8 cellular contexts compared by ENCODE assay signal in the genomic region with DNA sequence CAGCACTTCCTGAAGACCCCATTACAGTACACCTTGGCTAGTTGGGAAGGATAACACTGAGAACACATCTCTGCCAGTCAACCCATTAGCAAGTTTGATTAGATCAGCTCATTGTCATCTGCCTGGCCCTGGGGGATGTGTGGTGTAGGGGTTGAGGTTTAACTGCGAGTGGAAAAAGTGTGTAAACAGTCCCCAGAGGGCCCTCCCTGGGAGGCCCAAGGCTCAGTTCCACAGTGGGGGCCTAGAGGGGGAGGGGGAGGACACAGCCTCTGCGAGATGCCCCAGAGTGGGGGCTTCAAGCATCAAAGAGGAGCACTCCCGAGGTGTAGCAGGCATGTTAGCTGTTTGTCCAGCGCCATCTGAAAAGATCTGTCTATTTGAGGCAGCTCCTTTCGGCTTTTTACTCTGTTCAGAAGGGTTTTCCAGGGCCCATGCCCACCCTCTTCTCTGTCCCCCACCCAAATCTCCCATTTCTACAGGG. TPM values are rescaled to one million over a fixed set of nuclear protein-coding genes. Genes with fewer than 3 reads are reported as not detected.
A peak's percentile ranks its signal among the peaks of the same experiment; 100 is the strongest.
DNase-seq lines count a peak whose midpoint lies in the region; ATAC-seq, FAIRE-seq and TF ChIP-seq lines count a peak whose summit lies in the region.

No MANE protein-coding gene starts in this region.

- H3K79me2 ChIP-seq in DND-41 (ENCODE audit: insufficient read depth, low read length), result no peaks in the 10 kb centered on the region

- no peak for TF ChIP-seq CTCF in DND-41 (IDR thresholded peaks at IDR 0.05; ENCODE audit: borderline replicate concordance, extremely low read depth, low read length, poor library complexity, severe bottlenecking)

- no peaks in the 10 kb centered on the region for H3K9me3 ChIP-seq in DND-41 (ENCODE audit: insufficient read depth, low read length, severe bottlenecking)

- peak; percentile 62 for DNase-seq in DND-41
- peak; percentile 38 to 44 for DNase-seq in activated CD4-positive, alpha-beta T cell treated with anti-CD3 and anti-CD28 coated beads, Interleukin-2, amount 50 U/mL, for 4 hours
- DNase-seq in islet precursor cell, result peak; percentile 74
- no peak for DNase-seq in RCC 7860 (ENCODE audit: low spot score)
- DNase-seq in DMS53 treated with DMSO at 0.1 percent for 48 hours (lab: John Stamatoyannopoulos, UW; ENCODE audit: unreplicated experiment), result no peak

- H3K4me2 ChIP-seq in DND-41 (ENCODE audit: insufficient read depth, low read length), result no peak overlapping the region

- peaks cover 38% of the 10 kb centered on the region for H3K4me1 ChIP-seq in DND-41 (ENCODE audit: insufficient read depth, low read length)

- H3K4me3 ChIP-seq in DND-41 (ENCODE audit: low read depth in 1 of 2, low read length in 2 of 2), result no peak overlapping the region

- no peaks in the 10 kb centered on the region for H3K27me3 ChIP-seq in DND-41 (ENCODE audit: insufficient read depth, low read length, poor library complexity)

- FAIRE-seq in RCC 7860 (lab: Jason Lieb, UNC), result no peak

- ATAC-seq in DND-41 (ENCODE audit: insufficient read depth, low read depth) (peak; percentile 49), HG03060 (IDR thresholded peaks at IDR 0.05; ENCODE audit: low read depth, unreplicated experiment) (peak; percentile 39), GM19328 (IDR thresholded peaks at IDR 0.05; ENCODE audit: unreplicated experiment) (no peak)

- no peaks in the 10 kb centered on the region for H3K36me3 ChIP-seq in DND-41 (ENCODE audit: insufficient read depth, low read length)

- H3K27ac ChIP-seq in DND-41 (ENCODE audit: low read length) (no peak overlapping the region), temporal lobe (ENCODE audit: low read depth, low read length) (peak overlapping the region; percentile 17)

- H2AFZ ChIP-seq in DND-41 (ENCODE audit: low read depth, low read length), result no peak overlapping the region

- H4K20me1 ChIP-seq in DND-41 (ENCODE audit: insufficient read depth, low read length), result peaks cover 3% of the 10 kb centered on the region; the same call in 1 of the 2 replicates

- H3K9ac ChIP-seq in DND-41 (ENCODE audit: low read depth, low read length), result no peak overlapping the region

RNA-seq across cellular contexts. Expression of gene LPAR5, which starts 0.3 kb away (rescaled TPM):
- total RNA-seq in temporal lobe, result 0.49 TPM

RNA-seq across cellular contexts. Expression of gene ACRBP, which starts 11.8 kb away (rescaled TPM):
- total RNA-seq in temporal lobe, result 0.25 TPM

RNA-seq across cellular contexts. Expression of gene ING4, which starts 27.5 kb away (rescaled TPM):
- 83.1 TPM for total RNA-seq in temporal lobe

RNA-seq across cellular contexts. Expression of gene CHD4, which starts 28.2 kb away (rescaled TPM):
- total RNA-seq in temporal lobe, result 171 TPM

RNA-seq across cellular contexts. Expression of gene ZNF384, which starts 53.8 kb away (rescaled TPM):
- 21.4 TPM for total RNA-seq in temporal lobe

Comparison
In these comparisons a context has a peak if more than half of its experiments do, and no peak if none do; other contexts are left out.
1. DNase-seq: peak in DND-41 (single experiment), activated CD4-positive, alpha-beta T cell treated with anti-CD3 and anti-CD28 coated beads, Interleukin-2, amount 50 U/mL, for 4 hours (2 of 2) and islet precursor cell (single experiment); none in RCC 7860 (single experiment) and DMS53 treated with DMSO at 0.1 percent for 48 hours (single experiment).